In the genomic region with DNA sequence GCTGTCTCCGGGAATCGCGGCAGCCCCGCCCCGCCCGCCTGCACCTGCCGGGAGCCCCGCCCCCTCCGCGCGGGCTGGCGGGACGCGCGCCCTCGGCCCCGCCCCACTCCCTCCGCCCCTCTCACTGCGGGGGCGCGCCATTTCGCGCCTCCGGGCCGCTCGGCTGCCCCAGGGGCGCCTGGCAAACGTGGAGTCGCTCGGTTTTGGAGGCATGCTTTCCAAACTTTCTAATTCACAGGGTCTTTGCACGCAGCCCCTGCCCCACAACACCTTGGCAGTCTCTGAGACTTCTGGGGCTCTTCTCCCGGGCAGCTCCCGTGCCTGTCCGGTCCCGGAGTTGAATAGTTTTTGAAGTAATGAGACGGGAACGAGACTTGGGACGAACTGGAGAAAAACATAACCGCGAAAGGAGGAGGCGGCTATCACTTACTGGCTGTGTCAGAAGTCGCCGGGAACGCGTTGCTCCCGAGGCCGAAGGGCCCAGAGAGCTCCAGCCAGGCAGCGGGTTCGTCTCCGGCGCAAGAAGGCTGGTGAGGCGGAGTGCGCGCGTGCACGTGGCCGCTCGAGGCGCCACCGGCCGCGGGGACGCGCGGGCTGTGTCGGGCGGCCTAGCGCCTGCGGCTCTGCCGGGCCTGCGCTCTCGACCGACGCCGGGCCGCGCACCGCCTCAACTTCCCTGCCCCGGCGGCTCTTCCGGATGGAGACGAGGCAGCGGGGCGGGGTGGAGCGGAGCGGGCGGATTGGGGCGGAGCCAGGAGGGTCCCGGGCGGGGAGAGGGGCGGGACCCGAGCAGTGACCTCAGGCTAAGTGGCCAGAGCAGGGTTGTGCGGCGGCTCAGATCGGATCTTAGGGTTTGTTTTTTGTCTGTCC, we compare ENCODE assay signal across 1 cellular context.
TF ChIP-seq lines count a peak whose summit lies in the region.

MCM9 (minus strand) TSS at position 699 of the 870 bp plus-strand sequence. CDS start 3,436 bp downstream, outside the sequence.

TF ChIP-seq in HEK293, 187 proteins besides CTCF, POLR2A, EP300 and RAD21 (continued from another document and continues in another):
- no peak for TF ChIP-seq WT1 (tag by site-specific recombination; IDR thresholded peaks at IDR 0.05)
- no peak for TF ChIP-seq ZBTB6 (tag by site-specific recombination; IDR thresholded peaks at IDR 0.05)
- TF ChIP-seq SCRT2 (tag by site-specific recombination; IDR thresholded peaks at IDR 0.05) = no peak
- no peak for TF ChIP-seq ZNF18 (tag by site-specific recombination; IDR thresholded peaks at IDR 0.05)
- TF ChIP-seq ZBTB1 (tag by site-specific recombination; IDR thresholded peaks at IDR 0.05) = no peak
- TF ChIP-seq ZNF416 (tag by site-specific recombination; IDR thresholded peaks at IDR 0.05) = no peak
- TF ChIP-seq ZNF37A (tag by site-specific recombination; IDR thresholded peaks at IDR 0.05) = no peak
- no peak for TF ChIP-seq ZNF555 (tag by site-specific recombination; conservative IDR thresholded peaks at IDR 0.05)
- peak; percentile 55; the same call in 1 of the 2 replicates for TF ChIP-seq ZNF341 (tag by site-specific recombination; IDR thresholded peaks at IDR 0.05; ENCODE audit: low read depth)
- TF ChIP-seq PRDM1 (tag by site-specific recombination; IDR thresholded peaks at IDR 0.05) = no peak
- no peak for TF ChIP-seq ZNF670 (tag by site-specific recombination; IDR thresholded peaks at IDR 0.05; ENCODE audit: low read depth)
- TF ChIP-seq ZNF391 (tag by site-specific recombination; IDR thresholded peaks at IDR 0.05; ENCODE audit: borderline replicate concordance, low read depth) = peak; percentile 84; the same call in 1 of the 2 replicates
- TF ChIP-seq ZNF548 (tag by site-specific recombination; IDR thresholded peaks at IDR 0.05) = no peak
- peak; percentile 37; the same call in 1 of the 2 replicates for TF ChIP-seq ZBTB8A (tag by site-specific recombination; IDR thresholded peaks at IDR 0.05)
- TF ChIP-seq, protein P1, sequence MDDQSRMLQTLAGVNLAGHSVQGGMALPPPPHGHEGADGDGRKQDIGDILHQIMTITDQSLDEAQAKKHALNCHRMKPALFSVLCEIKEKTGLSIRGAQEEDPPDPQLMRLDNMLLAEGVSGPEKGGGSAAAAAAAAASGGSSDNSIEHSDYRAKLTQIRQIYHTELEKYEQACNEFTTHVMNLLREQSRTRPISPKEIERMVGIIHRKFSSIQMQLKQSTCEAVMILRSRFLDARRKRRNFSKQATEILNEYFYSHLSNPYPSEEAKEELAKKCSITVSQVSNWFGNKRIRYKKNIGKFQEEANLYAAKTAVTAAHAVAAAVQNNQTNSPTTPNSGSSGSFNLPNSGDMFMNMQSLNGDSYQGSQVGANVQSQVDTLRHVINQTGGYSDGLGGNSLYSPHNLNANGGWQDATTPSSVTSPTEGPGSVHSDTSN (CRISPR knock-in tag; IDR thresholded peaks at IDR 0.05) = no peak
- TF ChIP-seq ZNF221 (tag by site-specific recombination; IDR thresholded peaks at IDR 0.05; ENCODE audit: borderline replicate concordance) = no peak
- peak; percentile 61 for TF ChIP-seq ZFHX2 (tag by site-specific recombination; conservative IDR thresholded peaks at IDR 0.05)
- TF ChIP-seq ZNF26 (tag by site-specific recombination; IDR thresholded peaks at IDR 0.05) = no peak
- TF ChIP-seq ZNF239 (tag by site-specific recombination; IDR thresholded peaks at IDR 0.05) = no peak
- peak; percentile 50 for TF ChIP-seq KLF9 (tag by site-specific recombination; IDR thresholded peaks at IDR 0.05; ENCODE audit: low read depth)
- no peak for TF ChIP-seq ZNF791 (tag by site-specific recombination; IDR thresholded peaks at IDR 0.05)
- TF ChIP-seq ZNF624 (tag by site-specific recombination; IDR thresholded peaks at IDR 0.05) = no peak
- TF ChIP-seq ZNF558 (tag by site-specific recombination; IDR thresholded peaks at IDR 0.05) = no peak
- peak; percentile 81 for TF ChIP-seq SP3 (tag by site-specific recombination; IDR thresholded peaks at IDR 0.05)
- TF ChIP-seq YY1 (tag by site-specific recombination; IDR thresholded peaks at IDR 0.05) = no peak; the same call in 1 of the 2 replicates
- no peak for TF ChIP-seq ZNF174 (tag by site-specific recombination; IDR thresholded peaks at IDR 0.05)
- no peak for TF ChIP-seq ZNF362 (tag by site-specific recombination; IDR thresholded peaks at IDR 0.05)
- TF ChIP-seq ZNF366 (tag by site-specific recombination; conservative IDR thresholded peaks at IDR 0.05) = no peak
- TF ChIP-seq ZNF302 (tag by site-specific recombination; IDR thresholded peaks at IDR 0.05; ENCODE audit: low read depth) = no peak
- no peak for TF ChIP-seq ZNF19 (tag by site-specific recombination; IDR thresholded peaks at IDR 0.05; ENCODE audit: low read depth)
- peak; percentile 96 for TF ChIP-seq ZNF335 (tag by site-specific recombination; conservative IDR thresholded peaks at IDR 0.05)
- no peak for TF ChIP-seq ZFP69B (tag by site-specific recombination; IDR thresholded peaks at IDR 0.05)
- TF ChIP-seq ZNF529 (tag by site-specific recombination; IDR thresholded peaks at IDR 0.05; ENCODE audit: insufficient replicate concordance) = no peak
- TF ChIP-seq ZBTB44 (tag by site-specific recombination; IDR thresholded peaks at IDR 0.05) = no peak
- TF ChIP-seq REPIN1 (tag by site-specific recombination; IDR thresholded peaks at IDR 0.05; ENCODE audit: low read depth) = peak; percentile 33; the same call in 1 of the 2 replicates
- TF ChIP-seq ZNF404 (tag by site-specific recombination; IDR thresholded peaks at IDR 0.05) = no peak
- TF ChIP-seq ZNF501 (tag by site-specific recombination; IDR thresholded peaks at IDR 0.05) = no peak
- no peak for TF ChIP-seq ZNF112 (tag by site-specific recombination; IDR thresholded peaks at IDR 0.05)
- TF ChIP-seq, protein P2, sequence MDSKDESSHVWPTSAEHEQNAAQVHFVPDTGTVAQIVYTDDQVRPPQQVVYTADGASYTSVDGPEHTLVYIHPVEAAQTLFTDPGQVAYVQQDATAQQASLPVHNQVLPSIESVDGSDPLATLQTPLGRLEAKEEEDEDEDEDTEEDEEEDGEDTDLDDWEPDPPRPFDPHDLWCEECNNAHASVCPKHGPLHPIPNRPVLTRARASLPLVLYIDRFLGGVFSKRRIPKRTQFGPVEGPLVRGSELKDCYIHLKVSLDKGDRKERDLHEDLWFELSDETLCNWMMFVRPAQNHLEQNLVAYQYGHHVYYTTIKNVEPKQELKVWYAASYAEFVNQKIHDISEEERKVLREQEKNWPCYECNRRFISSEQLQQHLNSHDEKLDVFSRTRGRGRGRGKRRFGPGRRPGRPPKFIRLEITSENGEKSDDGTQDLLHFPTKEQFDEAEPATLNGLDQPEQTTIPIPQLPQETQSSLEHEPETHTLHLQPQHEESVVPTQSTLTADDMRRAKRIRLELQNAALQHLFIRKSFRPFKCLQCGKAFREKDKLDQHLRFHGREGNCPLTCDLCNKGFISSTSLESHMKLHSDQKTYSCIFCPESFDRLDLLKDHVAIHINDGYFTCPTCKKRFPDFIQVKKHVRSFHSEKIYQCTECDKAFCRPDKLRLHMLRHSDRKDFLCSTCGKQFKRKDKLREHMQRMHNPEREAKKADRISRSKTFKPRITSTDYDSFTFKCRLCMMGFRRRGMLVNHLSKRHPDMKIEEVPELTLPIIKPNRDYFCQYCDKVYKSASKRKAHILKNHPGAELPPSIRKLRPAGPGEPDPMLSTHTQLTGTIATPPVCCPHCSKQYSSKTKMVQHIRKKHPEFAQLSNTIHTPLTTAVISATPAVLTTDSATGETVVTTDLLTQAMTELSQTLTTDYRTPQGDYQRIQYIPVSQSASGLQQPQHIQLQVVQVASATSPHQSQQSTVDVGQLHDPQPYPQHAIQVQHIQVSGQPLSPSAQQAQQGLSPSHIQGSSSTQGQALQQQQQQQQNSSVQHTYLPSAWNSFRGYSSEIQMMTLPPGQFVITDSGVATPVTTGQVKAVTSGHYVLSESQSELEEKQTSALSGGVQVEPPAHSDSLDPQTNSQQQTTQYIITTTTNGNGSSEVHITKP (tag by site-specific recombination; IDR thresholded peaks at IDR 0.05) = no peak
- TF ChIP-seq ZNF280D (tag by site-specific recombination; IDR thresholded peaks at IDR 0.05) = no peak
- TF ChIP-seq MZF1 (tag by site-specific recombination; IDR thresholded peaks at IDR 0.05; ENCODE audit: borderline replicate concordance) = no peak
- no peak for TF ChIP-seq ZNF580 (tag by site-specific recombination; IDR thresholded peaks at IDR 0.05)
- TF ChIP-seq SALL2 (tag by site-specific recombination; IDR thresholded peaks at IDR 0.05; ENCODE audit: borderline replicate concordance) = no peak
- TF ChIP-seq IKZF3 (tag by site-specific recombination; IDR thresholded peaks at IDR 0.05) = no peak
- TF ChIP-seq SETDB1 (IDR thresholded peaks at IDR 0.05; ENCODE audit: insufficient read length, low read length) = no peak
- TF ChIP-seq MYNN (tag by site-specific recombination; IDR thresholded peaks at IDR 0.05; ENCODE audit: borderline replicate concordance) = no peak
- no peak; the same call in 1 of the 2 replicates for TF ChIP-seq HOXC10 (CRISPR knock-in tag; IDR thresholded peaks at IDR 0.05)
- no peak for TF ChIP-seq ZNF175 (tag by site-specific recombination; IDR thresholded peaks at IDR 0.05)
